ENCODE assay signal across 8 cellular contexts in the genomic region with DNA sequence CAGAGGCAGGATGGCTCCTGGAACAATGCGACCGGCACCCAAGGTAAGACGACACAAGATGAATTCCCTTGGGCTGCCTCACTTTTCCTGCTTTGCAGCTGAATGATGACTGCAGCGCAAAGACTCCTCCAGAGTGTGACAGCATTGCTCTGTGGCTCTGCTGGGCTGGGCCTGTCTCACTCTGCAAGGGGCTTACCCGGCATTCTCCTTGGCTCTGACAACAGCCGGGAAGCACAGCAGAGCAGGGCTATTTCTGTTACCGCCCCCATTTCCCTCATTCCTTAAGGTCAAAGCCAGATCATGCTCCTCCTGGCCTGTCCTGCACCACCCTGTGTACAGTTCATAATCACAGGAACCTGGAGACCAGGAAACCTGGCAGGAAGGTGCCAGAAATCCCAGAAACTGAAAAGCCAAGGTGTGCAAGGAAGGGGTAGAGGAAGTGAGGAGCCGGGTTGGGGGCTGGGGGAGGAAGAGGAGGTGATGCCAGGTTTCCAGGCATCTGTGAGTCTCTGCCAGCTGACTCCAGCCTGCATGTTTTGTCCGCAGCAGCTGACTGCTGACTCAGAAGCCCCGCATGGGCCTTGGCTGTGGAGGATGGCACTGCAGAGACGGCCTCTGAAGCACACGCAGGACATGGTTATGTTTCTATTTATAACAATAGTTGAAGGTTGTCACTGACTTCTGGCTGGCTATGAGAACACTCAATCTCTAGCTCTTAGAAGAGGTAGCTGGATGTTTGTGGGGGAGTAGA.
DNase-seq lines count a peak whose midpoint lies in the region; ATAC-seq, FAIRE-seq and TF ChIP-seq lines count a peak whose summit lies in the region.

No MANE protein-coding gene starts in this region.

- intact Hi-C loops in esophagus muscularis mucosa (cut with DNase I): loop anchor here (5.0 kb wide), 3 partner anchors 87 to 167 kb away; a partner anchor contains a TSS
- intact Hi-C loops in vagina (cut with DNase I): no loop called here

- peaks cover 53% of the 10 kb centered on the region for H4K20me1 ChIP-seq in DND-41 (ENCODE audit: insufficient read depth, low read length)

- H3K4me3 ChIP-seq in DND-41 (ENCODE audit: low read depth in 1 of 2, low read length in 2 of 2) (no peak overlapping the region), esophagus muscularis mucosa (no peak overlapping the region), muscle layer of colon (ENCODE audit: low read depth in 1 of 2, low read length in 2 of 2) (peak overlapping the region in 1 of 2 donors; percentile 33), vagina (peak overlapping the region in 1 of 2 donors; percentile 2)

- DNase-seq in DND-41: no peak
- DNase-seq in RCC 7860 (ENCODE audit: low spot score): peak; percentile 85
- DNase-seq in esophagus muscularis mucosa (ENCODE audit: extremely low spot score): no peak
- no peak for DNase-seq in vagina (ENCODE audit: extremely low spot score in 2 of 2)
- DNase-seq in SHP77 treated with DMSO at 0.1 percent for 48 hours (lab: John Stamatoyannopoulos, UW): no peak

- peak; percentile 63 for FAIRE-seq in RCC 7860 (lab: Jason Lieb, UNC)

- H3K4me1 ChIP-seq in DND-41 (ENCODE audit: insufficient read depth, low read length) (no peaks in the 10 kb centered on the region), esophagus muscularis mucosa (peaks cover 40 to 83% (median 75%) of the 10 kb centered on the region in 4 donors), muscle layer of colon (ENCODE audit: insufficient read depth, low read length) (peaks cover 68% of the 10 kb centered on the region), vagina (peaks cover 35% of the 10 kb centered on the region)

- peak; percentile 31 for TF ChIP-seq EP300 in esophagus muscularis mucosa (IDR thresholded peaks at IDR 0.05)

- H3K27ac ChIP-seq in DND-41 (ENCODE audit: low read length): no peak overlapping the region
- H3K27ac ChIP-seq in esophagus muscularis mucosa (replicated peaks in 1 of 4): peak overlapping the region; percentile 69 to 88 (median 86)
- peak overlapping the region; percentile 67 for H3K27ac ChIP-seq in muscle layer of colon (ENCODE audit: low read depth, low read length)
- peak overlapping the region; percentile 73 for H3K27ac ChIP-seq in vagina

- H3K27me3 ChIP-seq in DND-41 (ENCODE audit: insufficient read depth, low read length, poor library complexity): no peaks in the 10 kb centered on the region
- H3K27me3 ChIP-seq in esophagus muscularis mucosa: no peaks in the 10 kb centered on the region
- H3K27me3 ChIP-seq in muscle layer of colon (ENCODE audit: control insufficient read depth in 1 of 2, insufficient read depth in 2 of 2, low read length in 2 of 2): no peaks in the 10 kb centered on the region
- no peaks in the 10 kb centered on the region for H3K27me3 ChIP-seq in vagina

- H3K9ac ChIP-seq in DND-41 (ENCODE audit: low read depth, low read length) (no peak overlapping the region), muscle layer of colon (ENCODE audit: low read length) (peak overlapping the region; percentile 58)

- no peak for ATAC-seq in DND-41 (ENCODE audit: insufficient read depth, low read depth)
- no peak for ATAC-seq in HG02642 (IDR thresholded peaks at IDR 0.05; ENCODE audit: poor library complexity, unreplicated experiment)
- ATAC-seq in HG03025 (IDR thresholded peaks at IDR 0.05; ENCODE audit: low FRiP score, unreplicated experiment): no peak

- H2AFZ ChIP-seq in DND-41 (ENCODE audit: low read depth, low read length): no peak overlapping the region

- WGBS in esophagus muscularis mucosa: 6% methylated on average over 8 of the region's 12 CpGs

- H3K36me3 ChIP-seq in DND-41 (ENCODE audit: insufficient read depth, low read length): peaks cover 17% of the 10 kb centered on the region
- peaks cover 6 to 12% (median 12%) of the 10 kb centered on the region in 4 donors for H3K36me3 ChIP-seq in esophagus muscularis mucosa
- peaks cover 17% of the 10 kb centered on the region for H3K36me3 ChIP-seq in muscle layer of colon (ENCODE audit: insufficient read depth, low read length)
- H3K36me3 ChIP-seq in vagina: peaks cover 0 to 7% of the 10 kb centered on the region in 2 donors

- TF ChIP-seq POLR2A in esophagus muscularis mucosa (IDR thresholded peaks at IDR 0.05; ENCODE audit: low read depth): no peak
- no peak for TF ChIP-seq POLR2A in vagina (IDR thresholded peaks at IDR 0.05)

- no peak overlapping the region for H3K4me2 ChIP-seq in DND-41 (ENCODE audit: insufficient read depth, low read length)

- peaks cover 33% of the 10 kb centered on the region; the same call in 1 of the 2 replicates for H3K79me2 ChIP-seq in DND-41 (ENCODE audit: insufficient read depth, low read length)

- H3K9me3 ChIP-seq in DND-41 (ENCODE audit: insufficient read depth, low read length, severe bottlenecking) (no peaks in the 10 kb centered on the region), esophagus muscularis mucosa (no peaks in the 10 kb centered on the region), muscle layer of colon (ENCODE audit: low read length) (no peaks in the 10 kb centered on the region), vagina (no peaks in the 10 kb centered on the region)

- TF ChIP-seq CTCF in DND-41 (IDR thresholded peaks at IDR 0.05; ENCODE audit: borderline replicate concordance, extremely low read depth, low read length, poor library complexity, severe bottlenecking): peak; percentile 23
- peak; percentile 31 to 53 (median 34) for TF ChIP-seq CTCF in esophagus muscularis mucosa (IDR thresholded peaks at IDR 0.05)
- TF ChIP-seq CTCF in vagina (IDR thresholded peaks at IDR 0.05): no peak

Comparison
In these comparisons a context has a peak if more than half of its experiments do, and no peak if none do; other contexts are left out.
1. CTCF ChIP-seq: peak in DND-41 (single experiment) and esophagus muscularis mucosa (3 of 3); none in vagina (0 of 3).